Comparison of ENCODE assay signal across 26 cellular contexts in genomic region chr18:9740076-9740475, GRCh38. TPM values are rescaled to one million over a fixed set of nuclear protein-coding genes. Genes with fewer than 3 reads are reported as not detected.
DNase-seq lines count a peak whose midpoint lies in the region; ATAC-seq and TF ChIP-seq lines count a peak whose summit lies in the region.
"Had no signal": no experiment of that assay in that cellular context is flagged by ENCODE, and none has a peak within 500 bp of the region (broad histone marks: within the 10 kb centered on the region; RNA-seq: fewer than 3 reads in every experiment).

No MANE protein-coding gene starts in this region.

- no peaks in the 10 kb centered on the region for H3K27me3 ChIP-seq in Panc1 (ENCODE audit: control insufficient read depth, insufficient read depth, low read length)
- H3K27me3 ChIP-seq in naive thymus-derived CD4-positive, alpha-beta T cell (ENCODE audit: control insufficient read depth in 2 of 2, insufficient read depth in 2 of 2, low read length in 2 of 2) = no peaks in the 10 kb centered on the region
- H3K27me3 ChIP-seq: gastroesophageal sphincter, vagina had no signal

- H3K4me3 Mint-ChIP-seq in dendritic cell treated with granulocyte-macrophage colony-stimulating factor and Interleukin-4, amounts not matched to agents 40 ng/mL and 50 ng/mL, for 4 days = no peak overlapping the region
- H3K4me3 Mint-ChIP-seq in naive thymus-derived CD4-positive, alpha-beta T cell = no peak overlapping the region
- no peak overlapping the region for H3K4me3 Mint-ChIP-seq in activated T-cell treated with anti-CD3 and anti-CD28 coated beads, Interleukin-2, amount 50 U/mL, for 24 hours
- H3K4me3 Mint-ChIP-seq: activated CD4-positive, alpha-beta T cell treated with anti-CD3 and anti-CD28 coated beads for 36 hours; activated CD8-positive, alpha-beta T cell treated with anti-CD3 and anti-CD28 coated beads, Interleukin-2, amount 10 ng/mL, durations not matched to agents 7 days and 5 days; activated naive CD8-positive, alpha-beta T cell treated with anti-CD3 and anti-CD28 coated beads, Interleukin-2, amount 10 ng/mL, durations not matched to agents 7 days and 5 days; CD4-positive, alpha-beta T cell; effector memory CD8-positive, alpha-beta T cell; memory B cell had no signal

- H3K9me3 ChIP-seq in Panc1 (ENCODE audit: control insufficient read depth, insufficient read depth, low read depth, low read length) = no peaks in the 10 kb centered on the region; the same call in 1 of the 2 replicates
- no peaks in the 10 kb centered on the region for H3K9me3 ChIP-seq in naive thymus-derived CD4-positive, alpha-beta T cell (ENCODE audit: control insufficient read depth in 2 of 3, low read length in 3 of 3)
- H3K9me3 ChIP-seq: gastroesophageal sphincter, psoas muscle, thoracic aorta, vagina had no signal

- TF ChIP-seq CTCF in Panc1 (IDR thresholded peaks at IDR 0.05) = no peak

- no peaks in the 10 kb centered on the region for H3K9me3 Mint-ChIP-seq in dendritic cell treated with granulocyte-macrophage colony-stimulating factor and Interleukin-4, amounts not matched to agents 40 ng/mL and 50 ng/mL, for 4 days
- H3K9me3 Mint-ChIP-seq in naive thymus-derived CD4-positive, alpha-beta T cell = no peaks in the 10 kb centered on the region
- H3K9me3 Mint-ChIP-seq in activated T-cell treated with anti-CD3 and anti-CD28 coated beads, Interleukin-2, amount 50 U/mL, for 24 hours = no peaks in the 10 kb centered on the region
- H3K9me3 Mint-ChIP-seq: activated naive CD8-positive, alpha-beta T cell treated with anti-CD3 and anti-CD28 coated beads, Interleukin-2, amount 10 ng/mL, durations not matched to agents 7 days and 5 days; CD4-positive, alpha-beta T cell; effector memory CD8-positive, alpha-beta T cell had no signal

- intact Hi-C loops in Panc1 (cut with micrococcal nuclease; ENCODE audit: unreplicated experiment) = no loop called here
- intact Hi-C loops in dendritic cell treated with granulocyte-macrophage colony-stimulating factor and Interleukin-4, amounts not matched to agents 40 ng/mL and 50 ng/mL, for 4 days (cut with micrococcal nuclease) = no loop called here
- intact Hi-C loops in naive thymus-derived CD4-positive, alpha-beta T cell (cut with micrococcal nuclease) = no loop called here

- H3K36me3 ChIP-seq in Panc1 (ENCODE audit: control insufficient read depth, insufficient read depth, low read length) = no peaks in the 10 kb centered on the region
- no peaks in the 10 kb centered on the region for H3K36me3 ChIP-seq in naive thymus-derived CD4-positive, alpha-beta T cell (ENCODE audit: control insufficient read depth in 2 of 3, insufficient read depth in 3 of 3, low read length in 3 of 3)
- H3K36me3 ChIP-seq: thoracic aorta, vagina had no signal

- POLR2A ChIA-PET in Panc1 (lab: Charles Lee) = interaction anchor here (0.7 kb wide), 1 partner anchor 21 kb away, joined by 3 read pairs; no protein-coding TSS in a partner anchor
- POLR2A ChIA-PET in naive thymus-derived CD4-positive, alpha-beta T cell (lab: Charles Lee) = no interaction called here

- H3K27ac ChIP-seq in Panc1 (ENCODE audit: low read length) = peak overlapping the region; percentile 99
- H3K27ac ChIP-seq in naive thymus-derived CD4-positive, alpha-beta T cell (ENCODE audit: low read depth, low read length) = no peak overlapping the region
- H3K27ac ChIP-seq: gastroesophageal sphincter, psoas muscle, thoracic aorta, vagina had no signal

- BruUV-seq in Panc1 (replicated peaks; lab: Mats Ljungman, UMichigan) = no TSS peak

- H3K36me3 Mint-ChIP-seq in dendritic cell treated with granulocyte-macrophage colony-stimulating factor and Interleukin-4, amounts not matched to agents 40 ng/mL and 50 ng/mL, for 4 days (ENCODE audit: low read depth) = peaks cover 58% of the 10 kb centered on the region
- H3K36me3 Mint-ChIP-seq in naive thymus-derived CD4-positive, alpha-beta T cell = no peaks in the 10 kb centered on the region
- H3K36me3 Mint-ChIP-seq in activated T-cell treated with anti-CD3 and anti-CD28 coated beads, Interleukin-2, amount 50 U/mL, for 24 hours (ENCODE audit: low read depth) = no peaks in the 10 kb centered on the region
- H3K36me3 Mint-ChIP-seq: activated naive CD8-positive, alpha-beta T cell treated with anti-CD3 and anti-CD28 coated beads, Interleukin-2, amount 10 ng/mL, durations not matched to agents 7 days and 5 days had no signal

- H3K4me1 Mint-ChIP-seq in dendritic cell treated with granulocyte-macrophage colony-stimulating factor and Interleukin-4, amounts not matched to agents 40 ng/mL and 50 ng/mL, for 4 days (ENCODE audit: low read depth) = peaks cover 83% of the 10 kb centered on the region
- H3K4me1 Mint-ChIP-seq in naive thymus-derived CD4-positive, alpha-beta T cell = peaks cover 0 to 4% (median 0%) of the 10 kb centered on the region in 7 donors
- H3K4me1 Mint-ChIP-seq in activated T-cell treated with anti-CD3 and anti-CD28 coated beads, Interleukin-2, amount 50 U/mL, for 24 hours (ENCODE audit: low read depth) = peaks cover 4% of the 10 kb centered on the region
- H3K4me1 Mint-ChIP-seq: activated CD4-positive, alpha-beta T cell treated with anti-CD3 and anti-CD28 coated beads for 36 hours had no signal

- H3K4me3 ChIP-seq in Panc1 (ENCODE audit: low read depth in 2 of 2, low read length in 2 of 2) = no peak overlapping the region
- no peak overlapping the region for H3K4me3 ChIP-seq in naive thymus-derived CD4-positive, alpha-beta T cell (ENCODE audit: low read length)
- H3K4me3 ChIP-seq: gastroesophageal sphincter, psoas muscle, thoracic aorta, vagina had no signal

- DNase-seq in ELR (ENCODE audit: low read depth) (peak; percentile 46), Panc1 (ENCODE audit: low read depth, low spot score) (no peak), NAMALWA (ENCODE audit: low spot score) (no peak)
- DNase-seq in naive thymus-derived CD4-positive, alpha-beta T cell = no peak
- DNase-seq in activated T-cell treated with anti-CD3 and anti-CD28 coated beads, Interleukin-2, amount 50 U/mL, for 24 hours = no peak
- DNase-seq: activated CD4-positive, alpha-beta T cell treated with anti-CD3 and anti-CD28 coated beads for 36 hours; activated CD8-positive, alpha-beta T cell treated with anti-CD3 and anti-CD28 coated beads, Interleukin-2, amount 10 ng/mL, durations not matched to agents 7 days and 5 days; activated effector memory CD4-positive, alpha-beta T cell treated with Interleukin-2 at 50 U/mL for 16 hours; activated naive CD8-positive, alpha-beta T cell treated with anti-CD3 and anti-CD28 coated beads, Interleukin-2, amount 10 ng/mL, durations not matched to agents 7 days and 5 days; activated T-cell treated with anti-CD3 and anti-CD28 coated beads for 4 hours; CD4-positive, alpha-beta T cell; effector memory CD8-positive, alpha-beta T cell; hippocampal formation; NCI-H1105 treated with DMSO at 0.1 percent for 48 hours; NCI-H2029; NCI-H526 treated with DMSO at 0.1 percent for 48 hours; psoas muscle; stimulated activated naive CD8-positive, alpha-beta T cell treated with anti-CD3 and anti-CD28 coated beads, Interleukin-15, Interleukin-2, amounts not matched to agents 100 U/mL and 50 U/mL, for 24 hours; T-helper 2 cell had no signal

- peak overlapping the region; percentile 77 for H3K27ac Mint-ChIP-seq in dendritic cell treated with granulocyte-macrophage colony-stimulating factor and Interleukin-4, amounts not matched to agents 40 ng/mL and 50 ng/mL, for 4 days
- no peak overlapping the region for H3K27ac Mint-ChIP-seq in naive thymus-derived CD4-positive, alpha-beta T cell
- H3K27ac Mint-ChIP-seq in activated T-cell treated with anti-CD3 and anti-CD28 coated beads, Interleukin-2, amount 50 U/mL, for 24 hours = no peak overlapping the region
- H3K27ac Mint-ChIP-seq: activated CD4-positive, alpha-beta T cell treated with anti-CD3 and anti-CD28 coated beads for 36 hours; activated CD8-positive, alpha-beta T cell treated with anti-CD3 and anti-CD28 coated beads, Interleukin-2, amount 10 ng/mL, durations not matched to agents 7 days and 5 days; activated naive CD8-positive, alpha-beta T cell treated with anti-CD3 and anti-CD28 coated beads, Interleukin-2, amount 10 ng/mL, durations not matched to agents 7 days and 5 days; CD4-positive, alpha-beta T cell; effector memory CD8-positive, alpha-beta T cell; memory B cell had no signal

- H3K27me3 Mint-ChIP-seq in dendritic cell treated with granulocyte-macrophage colony-stimulating factor and Interleukin-4, amounts not matched to agents 40 ng/mL and 50 ng/mL, for 4 days = no peaks in the 10 kb centered on the region
- peaks cover 24 to 46% (median 30%) of the 10 kb centered on the region in 5 donors for H3K27me3 Mint-ChIP-seq in naive thymus-derived CD4-positive, alpha-beta T cell
- H3K27me3 Mint-ChIP-seq in activated T-cell treated with anti-CD3 and anti-CD28 coated beads, Interleukin-2, amount 50 U/mL, for 24 hours = peaks cover 39% of the 10 kb centered on the region
- H3K27me3 Mint-ChIP-seq: memory B cell had no signal

- H3K4me1 ChIP-seq in Panc1 (ENCODE audit: control insufficient read depth, insufficient read depth, low read length) = peaks cover 93% of the 10 kb centered on the region
- no peaks in the 10 kb centered on the region for H3K4me1 ChIP-seq in naive thymus-derived CD4-positive, alpha-beta T cell (ENCODE audit: control insufficient read depth in 2 of 2, insufficient read depth in 2 of 2, low read length in 2 of 2)

- CTCF ChIA-PET in Panc1 (lab: Charles Lee) = no interaction called here
- CTCF ChIA-PET in naive thymus-derived CD4-positive, alpha-beta T cell (lab: Charles Lee) = no interaction called here

- in situ Hi-C loops in Panc1 (cut with HindIII; ENCODE audit: low pct_unique_long_range_greater_than_20kb, low sequenced_read_pairs) = no loop called here

- ATAC-seq in Panc1 = no peak
- peak; percentile 33 for ATAC-seq in naive thymus-derived CD4-positive, alpha-beta T cell
- no peak for ATAC-seq in HG03442 (IDR thresholded peaks at IDR 0.05; ENCODE audit: unreplicated experiment)
- no peak for ATAC-seq in GM19023 (IDR thresholded peaks at IDR 0.05; ENCODE audit: unreplicated experiment)
- ATAC-seq: activated CD4-positive, alpha-beta T cell treated with anti-CD3 and anti-CD28 coated beads for 36 hours; activated CD8-positive, alpha-beta T cell treated with anti-CD3 and anti-CD28 coated beads, Interleukin-2, amount 10 ng/mL, durations not matched to agents 7 days and 5 days; effector memory CD8-positive, alpha-beta T cell; gastroesophageal sphincter; psoas muscle; stimulated activated naive CD8-positive, alpha-beta T cell treated with anti-CD3 and anti-CD28 coated beads, Interleukin-15, Interleukin-2, amounts not matched to agents 100 U/mL and 50 U/mL, for 24 hours had no signal

RNA-seq across cellular contexts. Expression of gene RAB31, which starts 32.0 kb away (rescaled TPM):
- 118 TPM for total RNA-seq in Panc1 (2021; ENCODE audit: unreplicated experiment)
- polyA plus RNA-seq in Panc1 (2012; ENCODE audit: insufficient read length) = 112 TPM
- 10 to 100 TPM in 1 of 5 experiments, 1 to 10 TPM in 4; 1.1 to 48.6 (median 2.3) TPM for total RNA-seq in naive thymus-derived CD4-positive, alpha-beta T cell
- under 1 TPM; 0.41 to 0.76 TPM for polyA plus RNA-seq in naive thymus-derived CD4-positive, alpha-beta T cell
- total RNA-seq: activated CD8-positive, alpha-beta T cell treated with anti-CD3 and anti-CD28 coated beads, Interleukin-2, amount 10 ng/mL, durations not matched to agents 7 days and 5 days had no signal
